In the genomic region with DNA sequence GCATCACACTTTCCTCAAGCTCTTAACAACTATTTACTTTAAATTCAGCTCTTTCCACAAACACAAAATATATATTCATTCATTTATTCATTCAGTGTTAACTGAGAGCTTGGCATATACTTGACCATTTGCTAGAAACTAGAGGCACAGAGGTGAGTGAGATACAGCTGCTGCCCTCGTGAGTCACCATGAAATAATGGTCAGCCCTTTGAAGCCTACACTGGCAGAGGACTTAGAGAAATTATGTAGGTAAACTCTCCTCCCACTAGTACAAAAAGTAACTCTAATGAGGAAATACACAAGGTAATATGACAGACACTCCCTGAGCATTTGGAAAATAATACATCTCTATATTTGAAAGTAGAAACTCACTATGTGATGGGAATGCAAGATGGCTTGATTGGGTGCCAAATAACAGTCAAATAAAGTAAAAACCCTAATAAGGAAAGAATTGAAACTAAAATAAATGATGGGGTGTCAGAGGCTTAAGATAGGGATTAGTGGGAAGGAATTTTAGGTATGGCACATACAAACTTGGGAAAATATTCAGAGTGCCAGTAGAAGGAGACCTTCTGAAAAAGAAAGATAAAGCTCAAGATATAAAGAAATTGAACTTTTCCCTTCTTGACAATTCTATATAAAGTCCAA, we compare ENCODE assay signal across 22 cellular contexts.
DNase-seq lines count a peak whose midpoint lies in the region; ATAC-seq and TF ChIP-seq lines count a peak whose summit lies in the region.
"Had no signal": no experiment of that assay in that cellular context is flagged by ENCODE, and none has a peak within 500 bp of the region (broad histone marks: within the 10 kb centered on the region; RNA-seq: fewer than 3 reads in every experiment).

No MANE protein-coding gene starts in this region.

- no peak for TF ChIP-seq EP300 in SK-N-SH (IDR thresholded peaks at IDR 0.05; ENCODE audit: borderline replicate concordance in 1 of 2, low read depth in 1 of 2, low read length in 1 of 2)
- TF ChIP-seq EP300 in gastroesophageal sphincter (IDR thresholded peaks at IDR 0.05), result no peak

- TF ChIP-seq POLR2A in gastroesophageal sphincter (IDR thresholded peaks at IDR 0.05) (no peak), uterus (IDR thresholded peaks at IDR 0.05) (no peak)

- H3K4me1 ChIP-seq in SK-N-SH (ENCODE audit: control insufficient read depth in 1 of 2, insufficient read depth in 2 of 2, low read depth in 1 of 2, low read length in 1 of 2) (peaks cover 0 to 4% of the 10 kb centered on the region in 2 experiments; a peak in 2 of 4 replicates), ascending aorta (peaks cover 6 to 62% of the 10 kb centered on the region in 2 donors), gastroesophageal sphincter (peaks cover 0 to 65% (median 5%) of the 10 kb centered on the region in 3 donors), uterus (no peaks in the 10 kb centered on the region), osteoblast (ENCODE audit: insufficient read depth, low read length) (peaks cover 7% of the 10 kb centered on the region)
- H3K4me1 ChIP-seq: Caco-2, upper lobe of right lung had no signal

- H3K9ac ChIP-seq in SK-N-SH, result no peak overlapping the region
- H3K9ac ChIP-seq: parathyroid adenoma had no signal

- TF ChIP-seq CTCF in SK-N-SH (IDR thresholded peaks at IDR 0.05) (no peak), ascending aorta (IDR thresholded peaks at IDR 0.05) (no peak), gastroesophageal sphincter (IDR thresholded peaks at IDR 0.05) (no peak), uterus (IDR thresholded peaks at IDR 0.05) (no peak), osteoblast (IDR thresholded peaks at IDR 0.05; ENCODE audit: extremely low read depth, low read depth, low read length) (no peak)

- H3K4me3 ChIP-seq in SK-N-SH (ENCODE audit: low read depth in 2 of 2, low read length in 1 of 2) (no peak overlapping the region), ascending aorta (no peak overlapping the region), gastroesophageal sphincter (no peak overlapping the region), uterus (no peak overlapping the region), osteoblast (ENCODE audit: insufficient read depth, low read length) (no peak overlapping the region)
- H3K4me3 ChIP-seq: cardiac muscle cell, GM23338, hepatocyte, upper lobe of right lung had no signal

- H3K79me2 ChIP-seq in SK-N-SH (ENCODE audit: insufficient read depth) (peaks cover 18% of the 10 kb centered on the region), osteoblast (ENCODE audit: insufficient read depth, low read length) (peaks cover 5% of the 10 kb centered on the region)
- H3K79me2 ChIP-seq: hepatocyte, parathyroid adenoma had no signal

- peak; percentile 49; the same call in 1 of the 3 replicates for ATAC-seq in SK-N-SH treated with all-trans-retinoic acid at 6 μM for 48 hours
- ATAC-seq in gastroesophageal sphincter, result peak; percentile 63
- no peak for ATAC-seq in HG03045 (IDR thresholded peaks at IDR 0.05; ENCODE audit: unreplicated experiment)
- ATAC-seq: GM23338; stimulated activated naive CD8-positive, alpha-beta T cell treated with anti-CD3 and anti-CD28 coated beads, Interleukin-15, amount 100 ng/mL, for 72 hours; upper lobe of right lung had no signal

- intact Hi-C loops in ascending aorta (cut with DNase I), result no loop called here
- intact Hi-C loops in uterus (cut with DNase I; ENCODE audit: low total_unique reads), result no loop called here

- TF ChIP-seq RAD21 in SK-N-SH (IDR thresholded peaks at IDR 0.05; ENCODE audit: low read length), result no peak

- H3K27ac ChIP-seq in SK-N-SH (ENCODE audit: low read depth in 2 of 2, low read length in 1 of 2), result peak overlapping the region in 1 of 2 experiments; percentile 7; a peak in 1 of 4 replicates
- H3K27ac ChIP-seq in ascending aorta, result peak overlapping the region; percentile 92
- H3K27ac ChIP-seq in gastroesophageal sphincter, result peak overlapping the region; percentile 59 to 74 (median 62)
- H3K27ac ChIP-seq in uterus, result peak overlapping the region; percentile 3 to 54
- no peak overlapping the region for H3K27ac ChIP-seq in osteoblast (ENCODE audit: low read depth, low read length)
- H3K27ac ChIP-seq: 22Rv1, cardiac muscle cell, hepatocyte, parathyroid adenoma, upper lobe of right lung had no signal

- H3F3A ChIP-seq in SK-N-SH (replicated peaks; ENCODE audit: insufficient read depth), result peaks cover 19% of the 10 kb centered on the region

- H2AFZ ChIP-seq in SK-N-SH (ENCODE audit: low read depth), result no peak overlapping the region
- no peak overlapping the region for H2AFZ ChIP-seq in osteoblast (ENCODE audit: low read length)
- H2AFZ ChIP-seq: GM23338, hepatocyte, parathyroid adenoma had no signal

- CTCF ChIA-PET in SK-N-SH (lab: Yijun Ruan, JAX), result interaction anchor here (1.1 kb wide), 1 partner anchor 230 kb away, joined by 3 read pairs; no protein-coding TSS in a partner anchor

- peaks cover 5% of the 10 kb centered on the region; the same call in 1 of the 2 replicates for H4K20me1 ChIP-seq in SK-N-SH (ENCODE audit: insufficient read depth)
- peaks cover 4% of the 10 kb centered on the region for H4K20me1 ChIP-seq in osteoblast (ENCODE audit: insufficient read depth, low read length)

- H3K36me3 ChIP-seq in SK-N-SH (replicated peaks in 1 of 2; ENCODE audit: control insufficient read depth in 1 of 2, insufficient read depth in 2 of 2, low read length in 1 of 2) (peaks cover 83 to 86% of the 10 kb centered on the region in 2 experiments), ascending aorta (peaks cover 0 to 16% of the 10 kb centered on the region in 2 donors), gastroesophageal sphincter (peaks cover 0 to 35% of the 10 kb centered on the region in 2 donors), uterus (no peaks in the 10 kb centered on the region), osteoblast (ENCODE audit: insufficient read depth, low read length) (peaks cover 64% of the 10 kb centered on the region)

- H3K9me2 ChIP-seq in SK-N-SH, result no peaks in the 10 kb centered on the region

- H3K9me3 ChIP-seq in SK-N-SH (no peaks in the 10 kb centered on the region), ascending aorta (no peaks in the 10 kb centered on the region), gastroesophageal sphincter (no peaks in the 10 kb centered on the region), uterus (no peaks in the 10 kb centered on the region), osteoblast (ENCODE audit: low read depth, low read length) (no peaks in the 10 kb centered on the region)
- H3K9me3 ChIP-seq: Caco-2, upper lobe of right lung had no signal

- H3K27me3 ChIP-seq in SK-N-SH (ENCODE audit: insufficient read depth), result no peaks in the 10 kb centered on the region
- H3K27me3 ChIP-seq in ascending aorta, result no peaks in the 10 kb centered on the region
- no peaks in the 10 kb centered on the region for H3K27me3 ChIP-seq in gastroesophageal sphincter
- H3K27me3 ChIP-seq in uterus, result no peaks in the 10 kb centered on the region
- no peaks in the 10 kb centered on the region for H3K27me3 ChIP-seq in osteoblast (ENCODE audit: insufficient read depth, low read length)
- H3K27me3 ChIP-seq: cardiac muscle cell, hepatocyte, upper lobe of right lung had no signal

- no peak overlapping the region for H3K4me2 ChIP-seq in SK-N-SH
- no peak overlapping the region for H3K4me2 ChIP-seq in osteoblast (ENCODE audit: insufficient read depth, low read length)
- H3K4me2 ChIP-seq: GM23338, hepatocyte had no signal

- WGBS in SK-N-SH (ENCODE audit: low lambda C conversion rate), result 82% methylated on average over 1 of the region's 1 CpG
- WGBS in gastroesophageal sphincter (ENCODE audit: low coverage in 1 of 2), 2 donors, result 33 to 55% methylated on average over 1 of the region's 1 CpG

- POLR2A ChIA-PET in SK-N-SH (lab: Yijun Ruan, JAX), result no interaction called here

- no peak for DNase-seq in SK-N-SH
- DNase-seq in ascending aorta (ENCODE audit: low spot score in 2 of 2), result no peak
- no peak for DNase-seq in uterus
- no peak for DNase-seq in hepatic stellate cell (ENCODE audit: low spot score)
- DNase-seq in osteoblast (ENCODE audit: insufficient read length, low spot score, missing footprints), result no peak
- DNase-seq: Caco-2; effector CD4-positive, alpha-beta T cell; naive B cell; NCI-H1436; NCI-H2171 treated with DMSO at 0.1 percent for 48 hours; stimulated activated CD4-positive, alpha-beta T cell treated with anti-CD3 and anti-CD28 coated beads, Interleukin-2, amount 100 ng/mL, for 48 hours; stimulated activated naive CD8-positive, alpha-beta T cell treated with anti-CD3 and anti-CD28 coated beads, Interleukin-15, amount 100 ng/mL, for 72 hours; T-helper 9 cell; upper lobe of right lung had no signal

TF ChIP-seq in SK-N-SH treated with all-trans-retinoic acid at 6 μM for 48 hours, 23 proteins besides CTCF, POLR2A, EP300 and RAD21 (continues in another document):
- TF ChIP-seq SNAI2 (CRISPR knock-in tag; IDR thresholded peaks at IDR 0.05) (no peak), ARNTL (CRISPR knock-in tag; IDR thresholded peaks at IDR 0.05; ENCODE audit: borderline replicate concordance, low read depth) (no peak), GLIS3 (CRISPR knock-in tag; IDR thresholded peaks at IDR 0.05) (no peak)
- TF ChIP-seq, protein P1, sequence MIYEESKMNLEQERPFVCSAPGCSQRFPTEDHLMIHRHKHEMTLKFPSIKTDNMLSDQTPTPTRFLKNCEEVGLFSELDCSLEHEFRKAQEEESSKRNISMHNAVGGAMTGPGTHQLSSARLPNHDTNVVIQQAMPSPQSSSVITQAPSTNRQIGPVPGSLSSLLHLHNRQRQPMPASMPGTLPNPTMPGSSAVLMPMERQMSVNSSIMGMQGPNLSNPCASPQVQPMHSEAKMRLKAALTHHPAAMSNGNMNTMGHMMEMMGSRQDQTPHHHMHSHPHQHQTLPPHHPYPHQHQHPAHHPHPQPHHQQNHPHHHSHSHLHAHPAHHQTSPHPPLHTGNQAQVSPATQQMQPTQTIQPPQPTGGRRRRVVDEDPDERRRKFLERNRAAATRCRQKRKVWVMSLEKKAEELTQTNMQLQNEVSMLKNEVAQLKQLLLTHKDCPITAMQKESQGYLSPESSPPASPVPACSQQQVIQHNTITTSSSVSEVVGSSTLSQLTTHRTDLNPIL (CRISPR knock-in tag; IDR thresholded peaks at IDR 0.05; ENCODE audit: low read depth), result no peak

TF ChIP-seq in SK-N-SH, 30 proteins besides CTCF, POLR2A, EP300 and RAD21 (continues in another document):
- no peak for TF ChIP-seq MXI1 (IDR thresholded peaks at IDR 0.05; ENCODE audit: low read depth, low read length)
- no peak for TF ChIP-seq FOXJ3 (CRISPR knock-in tag; IDR thresholded peaks at IDR 0.05)
- no peak for TF ChIP-seq CHD2 (IDR thresholded peaks at IDR 0.05; ENCODE audit: low read length, partially characterized antibody)
- no peak for TF ChIP-seq RFX5 (IDR thresholded peaks at IDR 0.05; ENCODE audit: low read length)
- no peak for TF ChIP-seq GATA2 (CRISPR knock-in tag; IDR thresholded peaks at IDR 0.05)
- TF ChIP-seq JUND (IDR thresholded peaks at IDR 0.05), result no peak; the same call in 1 of the 2 replicates
- no peak for TF ChIP-seq NFIC (IDR thresholded peaks at IDR 0.05; ENCODE audit: borderline replicate concordance)
- no peak for TF ChIP-seq EZH2phosphoT487 (IDR thresholded peaks at IDR 0.05; ENCODE audit: borderline replicate concordance, low read depth)
- TF ChIP-seq, protein P2, sequence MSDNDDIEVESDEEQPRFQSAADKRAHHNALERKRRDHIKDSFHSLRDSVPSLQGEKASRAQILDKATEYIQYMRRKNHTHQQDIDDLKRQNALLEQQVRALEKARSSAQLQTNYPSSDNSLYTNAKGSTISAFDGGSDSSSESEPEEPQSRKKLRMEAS (IDR thresholded peaks at IDR 0.05; ENCODE audit: low read depth), result no peak
